In the genomic region with DNA sequence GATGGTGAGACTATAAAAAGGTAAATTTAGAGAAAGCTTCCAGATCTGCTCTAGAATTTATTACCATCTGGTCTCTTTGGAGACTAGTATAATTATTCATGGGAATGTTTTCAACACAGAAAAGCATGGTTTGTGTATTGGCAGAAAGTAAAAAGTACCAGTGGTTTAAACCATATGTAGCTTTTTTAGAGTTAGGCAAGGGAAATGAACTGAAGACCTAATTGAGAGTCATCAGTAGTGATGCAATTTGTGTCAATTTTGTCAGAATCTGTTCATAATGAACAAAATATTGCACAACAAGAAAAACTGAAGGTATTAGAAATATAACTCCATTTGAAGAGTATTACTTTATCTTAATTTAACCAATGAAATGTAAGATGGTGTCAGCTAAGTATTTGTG, we compare ENCODE assay signal across 1 cellular context.
TF ChIP-seq lines count a peak whose summit lies in the region.

No MANE protein-coding gene starts in this region.

TF ChIP-seq in GM23338, 12 proteins besides CTCF, POLR2A, EP300 and RAD21 (continued from another document):
- TF ChIP-seq, protein P1, sequence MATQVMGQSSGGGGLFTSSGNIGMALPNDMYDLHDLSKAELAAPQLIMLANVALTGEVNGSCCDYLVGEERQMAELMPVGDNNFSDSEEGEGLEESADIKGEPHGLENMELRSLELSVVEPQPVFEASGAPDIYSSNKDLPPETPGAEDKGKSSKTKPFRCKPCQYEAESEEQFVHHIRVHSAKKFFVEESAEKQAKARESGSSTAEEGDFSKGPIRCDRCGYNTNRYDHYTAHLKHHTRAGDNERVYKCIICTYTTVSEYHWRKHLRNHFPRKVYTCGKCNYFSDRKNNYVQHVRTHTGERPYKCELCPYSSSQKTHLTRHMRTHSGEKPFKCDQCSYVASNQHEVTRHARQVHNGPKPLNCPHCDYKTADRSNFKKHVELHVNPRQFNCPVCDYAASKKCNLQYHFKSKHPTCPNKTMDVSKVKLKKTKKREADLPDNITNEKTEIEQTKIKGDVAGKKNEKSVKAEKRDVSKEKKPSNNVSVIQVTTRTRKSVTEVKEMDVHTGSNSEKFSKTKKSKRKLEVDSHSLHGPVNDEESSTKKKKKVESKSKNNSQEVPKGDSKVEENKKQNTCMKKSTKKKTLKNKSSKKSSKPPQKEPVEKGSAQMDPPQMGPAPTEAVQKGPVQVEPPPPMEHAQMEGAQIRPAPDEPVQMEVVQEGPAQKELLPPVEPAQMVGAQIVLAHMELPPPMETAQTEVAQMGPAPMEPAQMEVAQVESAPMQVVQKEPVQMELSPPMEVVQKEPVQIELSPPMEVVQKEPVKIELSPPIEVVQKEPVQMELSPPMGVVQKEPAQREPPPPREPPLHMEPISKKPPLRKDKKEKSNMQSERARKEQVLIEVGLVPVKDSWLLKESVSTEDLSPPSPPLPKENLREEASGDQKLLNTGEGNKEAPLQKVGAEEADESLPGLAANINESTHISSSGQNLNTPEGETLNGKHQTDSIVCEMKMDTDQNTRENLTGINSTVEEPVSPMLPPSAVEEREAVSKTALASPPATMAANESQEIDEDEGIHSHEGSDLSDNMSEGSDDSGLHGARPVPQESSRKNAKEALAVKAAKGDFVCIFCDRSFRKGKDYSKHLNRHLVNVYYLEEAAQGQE (IDR thresholded peaks at IDR 0.05; ENCODE audit: unreplicated experiment), result no peak
- TF ChIP-seq POLR2AphosphoS5 (IDR thresholded peaks at IDR 0.05; ENCODE audit: low read depth) (no peak), ZNF114 (CRISPR knock-in tag; IDR thresholded peaks at IDR 0.05) (no peak), NANOG (IDR thresholded peaks at IDR 0.05; ENCODE audit: borderline replicate concordance) (no peak), JUNB (IDR thresholded peaks at IDR 0.05; ENCODE audit: unreplicated experiment) (no peak), CREB1 (CRISPR knock-in tag; IDR thresholded peaks at IDR 0.05; ENCODE audit: low read depth) (no peak)
- TF ChIP-seq, protein P2, sequence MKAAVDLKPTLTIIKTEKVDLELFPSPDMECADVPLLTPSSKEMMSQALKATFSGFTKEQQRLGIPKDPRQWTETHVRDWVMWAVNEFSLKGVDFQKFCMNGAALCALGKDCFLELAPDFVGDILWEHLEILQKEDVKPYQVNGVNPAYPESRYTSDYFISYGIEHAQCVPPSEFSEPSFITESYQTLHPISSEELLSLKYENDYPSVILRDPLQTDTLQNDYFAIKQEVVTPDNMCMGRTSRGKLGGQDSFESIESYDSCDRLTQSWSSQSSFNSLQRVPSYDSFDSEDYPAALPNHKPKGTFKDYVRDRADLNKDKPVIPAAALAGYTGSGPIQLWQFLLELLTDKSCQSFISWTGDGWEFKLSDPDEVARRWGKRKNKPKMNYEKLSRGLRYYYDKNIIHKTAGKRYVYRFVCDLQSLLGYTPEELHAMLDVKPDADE (IDR thresholded peaks at IDR 0.05), result no peak
